ENCODE assay signal across 1 cellular context in the genomic region with DNA sequence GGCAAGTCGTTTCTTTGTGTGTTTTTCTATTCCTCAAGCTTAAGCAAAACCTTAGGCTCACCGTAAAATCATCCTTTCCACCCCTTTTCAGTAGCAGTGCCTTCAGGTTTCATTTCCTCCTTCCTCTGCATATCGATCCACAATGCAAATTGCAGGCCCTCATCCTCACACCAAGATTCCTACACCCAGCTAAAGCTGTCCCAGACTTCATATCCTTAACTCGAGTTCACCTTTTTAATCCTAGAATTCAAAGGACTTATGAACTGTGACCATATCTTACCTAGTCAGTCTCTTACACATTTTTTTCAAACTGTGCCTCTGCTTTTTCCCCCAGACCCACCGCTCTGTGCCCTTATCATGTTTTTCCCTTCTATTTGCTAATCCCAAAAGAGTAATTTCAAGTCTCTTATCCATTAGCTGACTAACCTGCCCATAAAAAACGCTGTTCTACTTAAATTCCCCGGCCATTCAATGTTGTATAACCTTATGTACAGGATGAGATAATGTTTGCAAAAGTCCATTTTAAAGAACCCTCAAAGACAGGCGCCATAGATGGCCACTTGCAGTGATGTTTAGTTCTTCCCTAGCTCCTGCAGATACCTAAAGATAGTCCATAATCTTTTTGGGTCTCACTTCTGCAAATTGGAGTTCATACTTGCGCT.
TF ChIP-seq lines count a peak whose summit lies in the region.

No MANE protein-coding gene starts in this region.

TF ChIP-seq in HCT116, 20 proteins besides CTCF, POLR2A, EP300 and RAD21 (continued from another document):
- TF ChIP-seq, protein P1, sequence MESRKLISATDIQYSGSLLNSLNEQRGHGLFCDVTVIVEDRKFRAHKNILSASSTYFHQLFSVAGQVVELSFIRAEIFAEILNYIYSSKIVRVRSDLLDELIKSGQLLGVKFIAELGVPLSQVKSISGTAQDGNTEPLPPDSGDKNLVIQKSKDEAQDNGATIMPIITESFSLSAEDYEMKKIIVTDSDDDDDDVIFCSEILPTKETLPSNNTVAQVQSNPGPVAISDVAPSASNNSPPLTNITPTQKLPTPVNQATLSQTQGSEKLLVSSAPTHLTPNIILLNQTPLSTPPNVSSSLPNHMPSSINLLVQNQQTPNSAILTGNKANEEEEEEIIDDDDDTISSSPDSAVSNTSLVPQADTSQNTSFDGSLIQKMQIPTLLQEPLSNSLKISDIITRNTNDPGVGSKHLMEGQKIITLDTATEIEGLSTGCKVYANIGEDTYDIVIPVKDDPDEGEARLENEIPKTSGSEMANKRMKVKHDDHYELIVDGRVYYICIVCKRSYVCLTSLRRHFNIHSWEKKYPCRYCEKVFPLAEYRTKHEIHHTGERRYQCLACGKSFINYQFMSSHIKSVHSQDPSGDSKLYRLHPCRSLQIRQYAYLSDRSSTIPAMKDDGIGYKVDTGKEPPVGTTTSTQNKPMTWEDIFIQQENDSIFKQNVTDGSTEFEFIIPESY (IDR thresholded peaks at IDR 0.05; ENCODE audit: extremely low read depth, insufficient replicate concordance, low read length) = no peak
